ENCODE assay signal across 8 cellular contexts in genomic region chr5:132459031-132459982, GRCh38. TPM values are rescaled to one million over a fixed set of nuclear protein-coding genes. Genes with fewer than 3 reads are reported as not detected.
DNase-seq lines count a peak whose midpoint lies in the region; ATAC-seq and TF ChIP-seq lines count a peak whose summit lies in the region.

No MANE protein-coding gene starts in this region.

- peak overlapping the region; percentile 99 to 100 (median 100) for H3K27ac Mint-ChIP-seq in CD14-positive monocyte
- peak overlapping the region; percentile 99 for H3K27ac Mint-ChIP-seq in activated CD4-positive, alpha-beta memory T cell treated with anti-CD3 and anti-CD28 coated beads, Interleukin-2, amount 10 ng/mL, durations not matched to agents 7 days and 5 days

- DNase-seq in CD14-positive monocyte (ENCODE audit: low spot score): no peak
- no peak for DNase-seq in activated CD4-positive, alpha-beta memory T cell treated with anti-CD3 and anti-CD28 coated beads, Interleukin-2, amount 10 ng/mL, durations not matched to agents 7 days and 5 days
- DNase-seq in right lobe of liver: peak in 2 of 3 donors; percentile 64 to 80
- DNase-seq in DMS153 (lab: John Stamatoyannopoulos, UW): no peak
- DNase-seq in DMS 273 (lab: John Stamatoyannopoulos, UW; ENCODE audit: unreplicated experiment): no peak
- no peak for DNase-seq in Karpas-422

- no peak for TF ChIP-seq POLR2A in right lobe of liver (IDR thresholded peaks at IDR 0.05)

- intact Hi-C loops in CD14-positive monocyte (cut with micrococcal nuclease) (no loop called here), right lobe of liver (cut with DNase I) (no loop called here)

- peaks cover 0 to 4% (median 0%) of the 10 kb centered on the region in 7 donors for H3K9me3 Mint-ChIP-seq in CD14-positive monocyte
- no peaks in the 10 kb centered on the region for H3K9me3 Mint-ChIP-seq in activated CD4-positive, alpha-beta memory T cell treated with anti-CD3 and anti-CD28 coated beads, Interleukin-2, amount 10 ng/mL, durations not matched to agents 7 days and 5 days

- peaks cover 0 to 8% (median 0%) of the 10 kb centered on the region in 3 donors for H3K27me3 Mint-ChIP-seq in CD14-positive monocyte (ENCODE audit: low read depth in 3 of 3)
- no peaks in the 10 kb centered on the region for H3K27me3 Mint-ChIP-seq in activated CD4-positive, alpha-beta memory T cell treated with anti-CD3 and anti-CD28 coated beads, Interleukin-2, amount 10 ng/mL, durations not matched to agents 7 days and 5 days

- H3K4me3 ChIP-seq in right lobe of liver (no peak overlapping the region), Karpas-422 (ENCODE audit: low read length) (no peak overlapping the region)

- H3K27me3 ChIP-seq in right lobe of liver (no peaks in the 10 kb centered on the region), Karpas-422 (ENCODE audit: low read length) (no peaks in the 10 kb centered on the region)

- peaks cover 100% of the 10 kb centered on the region for H3K4me1 Mint-ChIP-seq in CD14-positive monocyte
- peaks cover 96% of the 10 kb centered on the region for H3K4me1 Mint-ChIP-seq in activated CD4-positive, alpha-beta memory T cell treated with anti-CD3 and anti-CD28 coated beads, Interleukin-2, amount 10 ng/mL, durations not matched to agents 7 days and 5 days

- H3K36me3 Mint-ChIP-seq in CD14-positive monocyte: peaks cover 27 to 35% of the 10 kb centered on the region in 2 donors
- peaks cover 55% of the 10 kb centered on the region for H3K36me3 Mint-ChIP-seq in activated CD4-positive, alpha-beta memory T cell treated with anti-CD3 and anti-CD28 coated beads, Interleukin-2, amount 10 ng/mL, durations not matched to agents 7 days and 5 days (ENCODE audit: low read depth)

- H3K36me3 ChIP-seq in right lobe of liver (no peaks in the 10 kb centered on the region), Karpas-422 (ENCODE audit: insufficient read depth, low read length) (no peaks in the 10 kb centered on the region)

- H4K20me1 ChIP-seq in Karpas-422 (ENCODE audit: insufficient read depth, low read depth, low read length): no peaks in the 10 kb centered on the region

- POLR2A ChIA-PET in activated CD4-positive, alpha-beta memory T cell treated with anti-CD3 and anti-CD28 coated beads, Interleukin-2, amount 10 ng/mL, durations not matched to agents 7 days and 5 days (lab: Charles Lee): interaction anchor here (0.9 to 9.2 kb wide), 8 partner anchors 7 to 63 kb away, joined by 3 to 563 read pairs (median 67); partner anchors contain the start of gene IRF1

- TF ChIP-seq CTCF in CD14-positive monocyte (IDR thresholded peaks at IDR 0.05) (no peak), right lobe of liver (IDR thresholded peaks at IDR 0.05) (no peak)

- CTCF ChIA-PET in activated CD4-positive, alpha-beta memory T cell treated with anti-CD3 and anti-CD28 coated beads, Interleukin-2, amount 10 ng/mL, durations not matched to agents 7 days and 5 days (lab: Charles Lee): interaction anchor here (0.9 to 8.0 kb wide), 12 partner anchors 7 to 48 kb away, joined by 3 to 104 read pairs (median 4); no protein-coding TSS in a partner anchor

- peak overlapping the region in 1 of 2 donors; percentile 39 for H3K4me3 Mint-ChIP-seq in CD14-positive monocyte
- no peak overlapping the region for H3K4me3 Mint-ChIP-seq in activated CD4-positive, alpha-beta memory T cell treated with anti-CD3 and anti-CD28 coated beads, Interleukin-2, amount 10 ng/mL, durations not matched to agents 7 days and 5 days

- H3K27ac ChIP-seq in right lobe of liver: peak overlapping the region; percentile 49 to 92 (median 63)
- H3K27ac ChIP-seq in Karpas-422 (ENCODE audit: low read length): no peak overlapping the region

- peak; percentile 34 for ATAC-seq in HG02610 (IDR thresholded peaks at IDR 0.05; ENCODE audit: unreplicated experiment)
- ATAC-seq in right lobe of liver: peak; percentile 14 to 55 (median 36)
- no peak for ATAC-seq in GM21619 (IDR thresholded peaks at IDR 0.05; ENCODE audit: unreplicated experiment)

- no peaks in the 10 kb centered on the region for H3K9me2 ChIP-seq in Karpas-422 (replicated peaks; ENCODE audit: insufficient read depth, low read length)

- H3K4me2 ChIP-seq in Karpas-422 (ENCODE audit: low read depth, low read length, poor library complexity, severe bottlenecking): no peak overlapping the region

- no peaks in the 10 kb centered on the region for H3K79me2 ChIP-seq in Karpas-422 (ENCODE audit: low read length)

- no peak overlapping the region for H3K9ac ChIP-seq in Karpas-422 (ENCODE audit: low read length)

- 61% methylated on average over 4 of the region's 12 CpGs for WGBS in right lobe of liver (ENCODE audit: insufficient coverage, low coverage, low lambda C conversion rate, missing lambda C conversion rate)

- H3K9me3 ChIP-seq in right lobe of liver: no peaks in the 10 kb centered on the region
- no peaks in the 10 kb centered on the region for H3K9me3 ChIP-seq in Karpas-422 (ENCODE audit: low read length)

- peaks cover 0 to 87% (median 49%) of the 10 kb centered on the region in 4 donors for H3K4me1 ChIP-seq in right lobe of liver
- H3K4me1 ChIP-seq in Karpas-422 (ENCODE audit: low read length): peaks cover 40% of the 10 kb centered on the region

- H2AFZ ChIP-seq in Karpas-422 (ENCODE audit: low read length): no peak overlapping the region

RNA-seq across cellular contexts. Expression of gene IRF1, which starts 31.3 kb away (rescaled TPM):
- polyA plus RNA-seq in CD14-positive monocyte: 100 to 1,000 TPM; 125 to 129 TPM
- total RNA-seq in activated CD4-positive, alpha-beta memory T cell treated with anti-CD3 and anti-CD28 coated beads, Interleukin-2, amount 10 ng/mL, durations not matched to agents 7 days and 5 days: 100 to 1,000 TPM; 231 to 239 TPM
- total RNA-seq in right lobe of liver: 10 to 100 TPM; 23.9 to 38.3 (median 30.2) TPM
- total RNA-seq in Karpas-422 (2014; rRNA removed; shearing (Covaris generic); ENCODE audit: low replicate concordance): 4.8 and 7.3 TPM in 2 replicates

Comparison
In these comparisons a context has a peak if more than half of its experiments do, and no peak if none do; other contexts are left out.
1. DNase-seq: peak in right lobe of liver (2 of 3); none in CD14-positive monocyte (single experiment), activated CD4-positive, alpha-beta memory T cell treated with anti-CD3 and anti-CD28 coated beads, Interleukin-2, amount 10 ng/mL, durations not matched to agents 7 days and 5 days (single experiment), DMS153 (single experiment), DMS 273 (single experiment) and Karpas-422 (single experiment).
2. RNA of gene IRF1, which starts 31.3 kb away (total RNA-seq): 231 to 239 TPM in activated CD4-positive, alpha-beta memory T cell treated with anti-CD3 and anti-CD28 coated beads, Interleukin-2, amount 10 ng/mL, durations not matched to agents 7 days and 5 days; 23.9 to 38.3 TPM in right lobe of liver and 4.8 to 7.3 TPM in Karpas-422; every median in the first group is over 4 times any median in the second.